In the genomic region with DNA sequence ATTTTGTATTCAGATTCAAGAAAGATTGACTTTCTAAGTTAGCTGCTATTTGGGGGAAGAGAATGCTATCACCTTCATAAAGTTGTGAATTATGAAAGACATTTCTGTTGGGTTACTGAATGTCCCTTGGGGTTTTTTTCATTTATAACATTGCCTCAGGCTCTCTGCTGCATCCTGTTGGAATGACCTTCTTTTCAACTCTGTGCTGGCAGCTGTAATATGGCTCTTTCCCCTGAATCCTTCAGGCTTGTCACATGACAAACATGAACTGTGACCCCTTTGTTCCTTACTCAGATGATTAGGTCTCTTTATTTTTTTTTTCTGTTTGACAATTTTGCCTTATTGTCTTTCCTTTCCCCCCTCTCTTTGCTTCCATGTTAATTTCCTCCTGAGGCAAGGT, we compare ENCODE assay signal across 10 cellular contexts.
A peak's percentile ranks its signal among the peaks of the same experiment; 100 is the strongest.
DNase-seq lines count a peak whose midpoint lies in the region; ATAC-seq, FAIRE-seq and TF ChIP-seq lines count a peak whose summit lies in the region.
"Had no signal": no experiment of that assay in that cellular context is flagged by ENCODE, and none has a peak within 500 bp of the region (broad histone marks: within the 10 kb centered on the region; RNA-seq: fewer than 3 reads in every experiment).

No MANE protein-coding gene starts in this region.

- H3K27me3 ChIP-seq in SK-N-SH (ENCODE audit: insufficient read depth) (no peaks in the 10 kb centered on the region), bronchial epithelial cell (ENCODE audit: control insufficient read depth, insufficient read depth, low read length) (no peaks in the 10 kb centered on the region), HepG2 (ENCODE audit: control insufficient read depth in 1 of 2, insufficient read depth in 2 of 2, low read length in 2 of 2) (no peaks in the 10 kb centered on the region), tibial nerve (no peaks in the 10 kb centered on the region)

- TF ChIP-seq CTCF in SK-N-SH (IDR thresholded peaks at IDR 0.05) (no peak), bronchial epithelial cell (IDR thresholded peaks at IDR 0.05; ENCODE audit: insufficient read depth, low read length, severe bottlenecking) (no peak), HepG2 (CRISPR knock-in tag; IDR thresholded peaks at IDR 0.05) (no peak), tibial nerve (IDR thresholded peaks at IDR 0.05) (no peak), CD14-positive monocyte (IDR thresholded peaks at IDR 0.05) (no peak)

- H3K9me3 Mint-ChIP-seq in CD14-positive monocyte, result no peaks in the 10 kb centered on the region
- no peaks in the 10 kb centered on the region for H3K9me3 Mint-ChIP-seq in T-helper 2 cell treated with Interferon-gamma antibody and Interleukin-4, amounts not matched to agents 5 μg/mL and 100 μg/mL, for 36 hours

- TF ChIP-seq RAD21 in SK-N-SH (IDR thresholded peaks at IDR 0.05; ENCODE audit: low read length) (no peak), HepG2 (CRISPR knock-in tag; IDR thresholded peaks at IDR 0.05) (no peak)

- FAIRE-seq in bronchial epithelial cell (lab: Jason Lieb, UNC) (no peak), HepG2 (lab: Jason Lieb, UNC) (no peak)

- H4K20me1 ChIP-seq in SK-N-SH (ENCODE audit: insufficient read depth) (no peaks in the 10 kb centered on the region), HepG2 (ENCODE audit: insufficient read depth, low read length) (no peaks in the 10 kb centered on the region)

- no peaks in the 10 kb centered on the region for H3K27me3 Mint-ChIP-seq in CD14-positive monocyte (ENCODE audit: low read depth in 3 of 3)
- no peaks in the 10 kb centered on the region for H3K27me3 Mint-ChIP-seq in T-helper 2 cell treated with Interferon-gamma antibody and Interleukin-4, amounts not matched to agents 5 μg/mL and 100 μg/mL, for 36 hours (ENCODE audit: low read depth)

- peaks cover 0 to 8% of the 10 kb centered on the region in 2 donors for H3K36me3 Mint-ChIP-seq in CD14-positive monocyte
- peaks cover 3% of the 10 kb centered on the region for H3K36me3 Mint-ChIP-seq in T-helper 2 cell treated with Interferon-gamma antibody and Interleukin-4, amounts not matched to agents 5 μg/mL and 100 μg/mL, for 36 hours (ENCODE audit: low read depth)

- H3K4me2 ChIP-seq in SK-N-SH, result no peak overlapping the region
- no peak overlapping the region for H3K4me2 ChIP-seq in HepG2 (ENCODE audit: low read depth, low read length)

- H3K4me3 Mint-ChIP-seq in CD14-positive monocyte, result no peak overlapping the region
- H3K4me3 Mint-ChIP-seq in T-helper 2 cell treated with Interferon-gamma antibody and Interleukin-4, amounts not matched to agents 5 μg/mL and 100 μg/mL, for 36 hours, result no peak overlapping the region

- CTCF ChIA-PET in SK-N-SH (lab: Yijun Ruan, JAX) (interaction anchor here (1.4 to 1.7 kb wide), 2 partner anchors 162 to 613 kb away, joined by 3 to 7 read pairs; a partner anchor contains a TSS), HepG2 (lab: Yijun Ruan, JAX; ENCODE audit: low intra/inter-chr PET ratio, low total read pairs) (no interaction called here)

- TF ChIP-seq EP300 in SK-N-SH (IDR thresholded peaks at IDR 0.05; ENCODE audit: borderline replicate concordance in 1 of 2, low read depth in 1 of 2, low read length in 1 of 2) (no peak), HepG2 (IDR thresholded peaks at IDR 0.05; ENCODE audit: low read depth in 2 of 2, low read length in 2 of 2) (no peak), HepG2 (CRISPR knock-in tag; IDR thresholded peaks at IDR 0.05; ENCODE audit: borderline replicate concordance) (no peak), tibial nerve (IDR thresholded peaks at IDR 0.05) (peak in 1 of 2 donors; percentile 64)

- H2AFZ ChIP-seq in SK-N-SH (ENCODE audit: low read depth) (peak overlapping the region; percentile 45; the same call in 1 of the 2 replicates), HepG2 (ENCODE audit: low read length) (no peak overlapping the region)

- H3K79me2 ChIP-seq in SK-N-SH (ENCODE audit: insufficient read depth) (no peaks in the 10 kb centered on the region), HepG2 (ENCODE audit: insufficient read depth, low read length) (no peaks in the 10 kb centered on the region)

- no peak overlapping the region for H3K4me3 ChIP-seq in SK-N-SH (ENCODE audit: low read depth in 2 of 2, low read length in 1 of 2)
- H3K4me3 ChIP-seq in bronchial epithelial cell (ENCODE audit: low read depth, low read length), result no peak overlapping the region
- H3K4me3 ChIP-seq in HepG2 (replicated peaks in 1 of 3; ENCODE audit: insufficient read depth in 1 of 3, low read depth in 2 of 3, low read length in 3 of 3), result no peak overlapping the region
- no peak overlapping the region for H3K4me3 ChIP-seq in tibial nerve

- no peaks in the 10 kb centered on the region for H3F3A ChIP-seq in SK-N-SH (replicated peaks; ENCODE audit: insufficient read depth)

- no peak overlapping the region for H3K9ac ChIP-seq in SK-N-SH
- no peak overlapping the region for H3K9ac ChIP-seq in HepG2 (ENCODE audit: insufficient read depth, low read depth, low read length)

- no peak overlapping the region for H3K27ac Mint-ChIP-seq in CD14-positive monocyte
- no peak overlapping the region for H3K27ac Mint-ChIP-seq in T-helper 2 cell treated with Interferon-gamma antibody and Interleukin-4, amounts not matched to agents 5 μg/mL and 100 μg/mL, for 36 hours

- in situ Hi-C loops in HepG2 (cut with HindIII; ENCODE audit: extremely low pct_ligation_motif_present, low pct_unique_long_range_greater_than_20kb), result no loop called here

- POLR2A ChIA-PET in SK-N-SH (lab: Yijun Ruan, JAX) (no interaction called here), HepG2 (lab: Yijun Ruan, JAX) (no interaction called here)

- H3K9me3 ChIP-seq in SK-N-SH (no peaks in the 10 kb centered on the region), HepG2 (ENCODE audit: low read length) (no peaks in the 10 kb centered on the region), tibial nerve (no peaks in the 10 kb centered on the region)

- TF ChIP-seq POLR2A in HepG2 (IDR thresholded peaks at IDR 0.05; ENCODE audit: insufficient read depth in 1 of 2, low read depth in 2 of 2, low read length in 2 of 2) (no peak), tibial nerve (IDR thresholded peaks at IDR 0.05) (no peak)

- ATAC-seq in SK-N-SH treated with all-trans-retinoic acid at 6 μM for 48 hours, result no peak
- ATAC-seq in HepG2, result peak; percentile 79
- no peak for ATAC-seq in GM21447 (IDR thresholded peaks at IDR 0.05; ENCODE audit: unreplicated experiment)

- H3K4me1 Mint-ChIP-seq in CD14-positive monocyte, result no peaks in the 10 kb centered on the region
- H3K4me1 Mint-ChIP-seq in T-helper 2 cell treated with Interferon-gamma antibody and Interleukin-4, amounts not matched to agents 5 μg/mL and 100 μg/mL, for 36 hours (ENCODE audit: low read depth), result no peaks in the 10 kb centered on the region

- H3K36me3 ChIP-seq in SK-N-SH (replicated peaks in 1 of 2; ENCODE audit: control insufficient read depth in 1 of 2, insufficient read depth in 2 of 2, low read length in 1 of 2), result no peaks in the 10 kb centered on the region
- H3K36me3 ChIP-seq in bronchial epithelial cell (ENCODE audit: control insufficient read depth, insufficient read depth, low read length), result no peaks in the 10 kb centered on the region
- no peaks in the 10 kb centered on the region for H3K36me3 ChIP-seq in HepG2 (replicated peaks in 1 of 2; ENCODE audit: control insufficient read depth in 1 of 2, insufficient read depth in 2 of 2, low read length in 2 of 2)
- peaks cover 0 to 6% (median 0%) of the 10 kb centered on the region in 3 donors for H3K36me3 ChIP-seq in tibial nerve

- DNase-seq in SK-N-SH (no peak), bronchial epithelial cell (ENCODE audit: low read depth) (peak; percentile 22), HepG2 (ENCODE audit: low spot score) (peak; percentile 65), tibial nerve (ENCODE audit: low spot score in 2 of 2) (peak in 1 of 2 donors; percentile 41), CD14-positive monocyte (ENCODE audit: low spot score) (no peak)
- no peak for DNase-seq in T-helper 2 cell treated with Interferon-gamma antibody and Interleukin-4, amounts not matched to agents 5 μg/mL and 100 μg/mL, for 36 hours (ENCODE audit: low spot score)
- DNase-seq: activated CD4-positive, alpha-beta T cell treated with anti-CD3 and anti-CD28 coated beads for 48 hours; NCI-H2029 treated with DMSO at 0.1 percent for 48 hours had no signal

- H3K27ac ChIP-seq in SK-N-SH (ENCODE audit: low read depth in 2 of 2, low read length in 1 of 2), result no peak overlapping the region; a peak in 1 of 4 replicates
- H3K27ac ChIP-seq in HepG2 (ENCODE audit: extremely low read length, insufficient read depth, low read length), result no peak overlapping the region
- H3K27ac ChIP-seq in tibial nerve, result peak overlapping the region in 3 of 4 donors; percentile 1 to 71 (median 65)

- H3K4me1 ChIP-seq in SK-N-SH (ENCODE audit: control insufficient read depth in 1 of 2, insufficient read depth in 2 of 2, low read depth in 1 of 2, low read length in 1 of 2), result peaks cover 0 to 5% of the 10 kb centered on the region in 2 experiments; a peak in 2 of 4 replicates
- H3K4me1 ChIP-seq in HepG2 (ENCODE audit: insufficient read depth, low read length), result peaks cover 15% of the 10 kb centered on the region
- peaks cover 0 to 29% (median 12%) of the 10 kb centered on the region in 4 donors for H3K4me1 ChIP-seq in tibial nerve

- no peaks in the 10 kb centered on the region for H3K9me2 ChIP-seq in SK-N-SH

- no TSS peak for BruUV-seq in HepG2 (replicated peaks; lab: Mats Ljungman, UMichigan)

- intact Hi-C loops in HepG2 (cut with micrococcal nuclease; ENCODE audit: unreplicated experiment), result no loop called here
- intact Hi-C loops in CD14-positive monocyte (cut with micrococcal nuclease), result no loop called here

TF ChIP-seq in SK-N-SH treated with all-trans-retinoic acid at 6 μM for 48 hours, 23 proteins besides CTCF, POLR2A, EP300 and RAD21 (continues in another document):
- TF ChIP-seq ISL1 (CRISPR knock-in tag; IDR thresholded peaks at IDR 0.05) (no peak), ZC3H10 (CRISPR knock-in tag; IDR thresholded peaks at IDR 0.05) (no peak)

TF ChIP-seq in HepG2, 621 proteins besides CTCF, POLR2A, EP300 and RAD21 (continues in another document):
- TF ChIP-seq, protein P1, sequence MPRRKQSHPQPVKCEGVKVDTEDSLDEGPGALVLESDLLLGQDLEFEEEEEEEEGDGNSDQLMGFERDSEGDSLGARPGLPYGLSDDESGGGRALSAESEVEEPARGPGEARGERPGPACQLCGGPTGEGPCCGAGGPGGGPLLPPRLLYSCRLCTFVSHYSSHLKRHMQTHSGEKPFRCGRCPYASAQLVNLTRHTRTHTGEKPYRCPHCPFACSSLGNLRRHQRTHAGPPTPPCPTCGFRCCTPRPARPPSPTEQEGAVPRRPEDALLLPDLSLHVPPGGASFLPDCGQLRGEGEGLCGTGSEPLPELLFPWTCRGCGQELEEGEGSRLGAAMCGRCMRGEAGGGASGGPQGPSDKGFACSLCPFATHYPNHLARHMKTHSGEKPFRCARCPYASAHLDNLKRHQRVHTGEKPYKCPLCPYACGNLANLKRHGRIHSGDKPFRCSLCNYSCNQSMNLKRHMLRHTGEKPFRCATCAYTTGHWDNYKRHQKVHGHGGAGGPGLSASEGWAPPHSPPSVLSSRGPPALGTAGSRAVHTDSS (CRISPR knock-in tag; conservative IDR thresholded peaks at IDR 0.05), result no peak
- TF ChIP-seq ZNF672 (CRISPR knock-in tag; IDR thresholded peaks at IDR 0.05), result no peak
- TF ChIP-seq TRIM24 (CRISPR knock-in tag; IDR thresholded peaks at IDR 0.05), result no peak
- TF ChIP-seq RNF2 (conservative IDR thresholded peaks at IDR 0.05; ENCODE audit: low read depth), result no peak

Comparison
In these comparisons a context has a peak if more than half of its experiments do, and no peak if none do; other contexts are left out.
1. DNase-seq: peak in bronchial epithelial cell (single experiment) and HepG2 (single experiment); none in SK-N-SH (single experiment), CD14-positive monocyte (single experiment) and T-helper 2 cell treated with Interferon-gamma antibody and Interleukin-4, amounts not matched to agents 5 μg/mL and 100 μg/mL, for 36 hours (single experiment).
2. H3K27ac ChIP-seq: peak in tibial nerve (3 of 4); none in SK-N-SH (0 of 2) and HepG2 (single experiment).